8 cellular contexts compared by ENCODE assay signal in genomic region chr7:151226875-151227782, GRCh38. TPM values are rescaled to one million over a fixed set of nuclear protein-coding genes. Genes with fewer than 3 reads are reported as not detected.
A peak's percentile ranks its signal among the peaks of the same experiment; 100 is the strongest.
DNase-seq lines count a peak whose midpoint lies in the region; ATAC-seq and TF ChIP-seq lines count a peak whose summit lies in the region.

Gene ABCF2, minus strand, starts transcription at chr7:151227205. Its CDS starts 747 bp downstream, at chr7:151226458.

- H3K36me3 Mint-ChIP-seq in activated naive CD8-positive, alpha-beta T cell treated with anti-CD3 and anti-CD28 coated beads, Interleukin-2, amount 10 ng/mL, durations not matched to agents 7 days and 5 days = peaks cover 8% of the 10 kb centered on the region

- intact Hi-C loops in head of caudate nucleus (cut with DNase I) (loop anchor here (5.0 kb wide), 1 partner anchor 110 kb away; no protein-coding TSS in a partner anchor), ovary (cut with DNase I) (no loop called here), thyroid gland (cut with DNase I) (no loop called here)

- H3K4me2 ChIP-seq in SU-DHL-6 (ENCODE audit: low read depth, low read length, poor library complexity, severe bottlenecking) = peak within 1 kb of the TSS; percentile 95

- peak; percentile 100 for ATAC-seq in HG02678 (IDR thresholded peaks at IDR 0.05; ENCODE audit: unreplicated experiment)
- ATAC-seq in activated naive CD8-positive, alpha-beta T cell treated with anti-CD3 and anti-CD28 coated beads, Interleukin-2, amount 10 ng/mL, durations not matched to agents 7 days and 5 days (ENCODE audit: low read depth) = peak; percentile 100

- POLR2A ChIA-PET in activated naive CD8-positive, alpha-beta T cell treated with anti-CD3 and anti-CD28 coated beads, Interleukin-2, amount 10 ng/mL, durations not matched to agents 7 days and 5 days (lab: Charles Lee) = interaction anchor here (0.6 to 2.1 kb wide), 12 partner anchors 9 to 233 kb away, joined by 3 to 18 read pairs (median 4); partner anchors contain the start of gene ABCB8

- H4K20me1 ChIP-seq in SU-DHL-6 (ENCODE audit: low read depth, low read length) = no peaks in the 10 kb centered on the region

- WGBS in ovary, 3 donors = 0 to 1% (median 1%) methylated on average over 68 of the region's 68 CpGs
- WGBS in thyroid gland, 2 donors = 1% methylated on average over 63 to 67 of the region's 68 CpGs

- peaks cover 19% of the 10 kb centered on the region for H3K79me2 ChIP-seq in SU-DHL-6 (ENCODE audit: insufficient read depth, low read length)

- 0 out of 2 replicates have a peak, but pooled peaks cover 5% of the 10 kb centered on the region for H3K36me3 ChIP-seq in SU-DHL-6 (ENCODE audit: low read length)
- no peaks in the 10 kb centered on the region for H3K36me3 ChIP-seq in ovary
- H3K36me3 ChIP-seq in thyroid gland = peaks cover 15 to 25% of the 10 kb centered on the region in 2 donors

- H3K9ac ChIP-seq in SU-DHL-6 (ENCODE audit: low read length) = peak within 1 kb of the TSS; percentile 71

- H3K9me2 ChIP-seq in SU-DHL-6 (replicated peaks; ENCODE audit: insufficient read depth, low read length) = no peaks in the 10 kb centered on the region

- H3K27me3 Mint-ChIP-seq in activated naive CD8-positive, alpha-beta T cell treated with anti-CD3 and anti-CD28 coated beads, Interleukin-2, amount 10 ng/mL, durations not matched to agents 7 days and 5 days = peaks cover 6% of the 10 kb centered on the region

- peak within 1 kb of the TSS; percentile 93 for H3K4me3 Mint-ChIP-seq in activated naive CD8-positive, alpha-beta T cell treated with anti-CD3 and anti-CD28 coated beads, Interleukin-2, amount 10 ng/mL, durations not matched to agents 7 days and 5 days

- DNase-seq in NCI-H128 (lab: John Stamatoyannopoulos, UW; ENCODE audit: unreplicated experiment) = peak; percentile 91
- DNase-seq in activated naive CD8-positive, alpha-beta T cell treated with anti-CD3 and anti-CD28 coated beads, Interleukin-2, amount 10 ng/mL, durations not matched to agents 7 days and 5 days = peak; percentile 97
- peak; percentile 97 to 100 (median 99) for DNase-seq in head of caudate nucleus
- DNase-seq in ovary = peak; percentile 98 to 99 (median 98)
- DNase-seq in thyroid gland = peak; percentile 100

- no peaks in the 10 kb centered on the region for H3F3A ChIP-seq in SU-DHL-6 (ENCODE audit: insufficient read depth)

- TF ChIP-seq CTCF in SU-DHL-6 (IDR thresholded peaks at IDR 0.05; ENCODE audit: insufficient read depth, low read length, poor library complexity, severe bottlenecking) (no peak), ovary (IDR thresholded peaks at IDR 0.05) (no peak), thyroid gland (IDR thresholded peaks at IDR 0.05) (no peak)

- TF ChIP-seq POLR2A in GM10847 (IDR thresholded peaks at IDR 0.05; ENCODE audit: extremely low read depth, insufficient read length) (peak; percentile 59), ovary (IDR thresholded peaks at IDR 0.05) (peak; percentile 67), thyroid gland (IDR thresholded peaks at IDR 0.05) (peak in 1 of 2 donors; percentile 79)

- no peak for TF ChIP-seq EP300 in ovary (IDR thresholded peaks at IDR 0.05)

- no peaks in the 10 kb centered on the region for H3K9me3 Mint-ChIP-seq in activated naive CD8-positive, alpha-beta T cell treated with anti-CD3 and anti-CD28 coated beads, Interleukin-2, amount 10 ng/mL, durations not matched to agents 7 days and 5 days

- H3K9me3 ChIP-seq in SU-DHL-6 (ENCODE audit: insufficient read depth, low read length) (no peaks in the 10 kb centered on the region), ovary (no peaks in the 10 kb centered on the region), thyroid gland (no peaks in the 10 kb centered on the region)

- H3K27me3 ChIP-seq in SU-DHL-6 (ENCODE audit: low read length) (no peaks in the 10 kb centered on the region), ovary (no peaks in the 10 kb centered on the region), thyroid gland (no peaks in the 10 kb centered on the region)

- peak within 1 kb of the TSS; percentile 70 for H3K4me3 ChIP-seq in SU-DHL-6 (ENCODE audit: insufficient read depth, low read length, poor library complexity, severe bottlenecking)
- peak within 1 kb of the TSS; percentile 71 for H3K4me3 ChIP-seq in ovary
- H3K4me3 ChIP-seq in thyroid gland (replicated peaks in 1 of 3) = peak within 1 kb of the TSS; percentile 69 to 92 (median 82)

- H3K4me1 ChIP-seq in ovary (ENCODE audit: insufficient read depth) (peaks cover 5% of the 10 kb centered on the region), thyroid gland (peaks cover 13 to 23% of the 10 kb centered on the region in 2 donors)

- H3K27ac Mint-ChIP-seq in activated naive CD8-positive, alpha-beta T cell treated with anti-CD3 and anti-CD28 coated beads, Interleukin-2, amount 10 ng/mL, durations not matched to agents 7 days and 5 days = peak within 1 kb of the TSS; percentile 86

- H3K4me1 Mint-ChIP-seq in activated naive CD8-positive, alpha-beta T cell treated with anti-CD3 and anti-CD28 coated beads, Interleukin-2, amount 10 ng/mL, durations not matched to agents 7 days and 5 days = peaks cover 29% of the 10 kb centered on the region

- H3K27ac ChIP-seq in SU-DHL-6 (ENCODE audit: low read depth, low read length) = no peak within 1 kb of the TSS
- H3K27ac ChIP-seq in ovary = peak within 1 kb of the TSS in 1 of 2 donors; percentile 69
- H3K27ac ChIP-seq in thyroid gland = peak within 1 kb of the TSS; percentile 60 to 65 (median 65)

- H2AFZ ChIP-seq in SU-DHL-6 (ENCODE audit: low read depth, low read length, severe bottlenecking) = peak within 1 kb of the TSS; percentile 88

RNA-seq across cellular contexts. Expression of gene ABCF2, which starts in this region (rescaled TPM):
- total RNA-seq in activated naive CD8-positive, alpha-beta T cell treated with anti-CD3 and anti-CD28 coated beads, Interleukin-2, amount 10 ng/mL, durations not matched to agents 7 days and 5 days = 10 to 100 TPM; 29.5 to 31.2 TPM
- total RNA-seq in ovary = 10 to 100 TPM; 20.5 to 40.3 (median 31.0) TPM
- polyA plus RNA-seq in ovary = 10 to 100 TPM; 13.6 to 19.9 TPM
- total RNA-seq in thyroid gland = 10 to 100 TPM; 23.8 to 39.4 (median 34.1) TPM
